ENCODE assay signal across 21 cellular contexts in the genomic region with DNA sequence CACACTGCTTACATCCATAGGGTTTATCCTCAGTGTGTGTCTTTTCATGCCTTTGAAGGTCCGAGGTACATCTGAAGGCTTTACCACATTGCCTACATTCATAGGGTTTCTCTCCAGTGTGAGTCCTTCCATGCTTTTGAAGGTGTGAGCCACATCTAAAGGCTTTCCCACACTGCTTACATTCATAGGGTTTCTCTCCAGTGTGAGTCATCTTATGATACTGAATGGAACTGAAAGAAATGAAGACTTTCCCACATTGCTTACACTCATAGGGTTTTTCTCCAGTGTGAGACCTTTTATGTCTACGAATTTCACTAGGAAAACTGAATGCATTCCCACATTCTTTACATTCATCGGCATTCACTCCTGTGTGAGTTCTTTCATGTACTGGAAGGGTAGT. TPM values are rescaled to one million over a fixed set of nuclear protein-coding genes. Genes with fewer than 3 reads are reported as not detected.
A peak's percentile ranks its signal among the peaks of the same experiment; 100 is the strongest.
DNase-seq lines count a peak whose midpoint lies in the region; ATAC-seq and TF ChIP-seq lines count a peak whose summit lies in the region.
"Had no signal": no experiment of that assay in that cellular context is flagged by ENCODE, and none has a peak within 500 bp of the region (broad histone marks: within the 10 kb centered on the region; RNA-seq: fewer than 3 reads in every experiment).

No MANE protein-coding gene starts in this region.

- no peak overlapping the region for H3K56ac ChIP-seq in mesendoderm (ENCODE audit: low read length)

- H2BK15ac ChIP-seq in mesendoderm (replicated peaks; ENCODE audit: low read depth), result no peak overlapping the region

- H3K18ac ChIP-seq in mesendoderm (ENCODE audit: low read length), result no peak overlapping the region

- H3K4me3 ChIP-seq in PC-3 (ENCODE audit: low read length), result peak overlapping the region; percentile 12; the same call in 1 of the 2 replicates
- no peak overlapping the region for H3K4me3 ChIP-seq in choroid plexus epithelial cell (ENCODE audit: low read depth, low read length)
- peak overlapping the region; percentile 51 for H3K4me3 ChIP-seq in mesendoderm (ENCODE audit: low read length)
- H3K4me3 ChIP-seq: SK-N-MC had no signal

- intact Hi-C loops in PC-3 (cut with micrococcal nuclease) (no loop called here), posterior vena cava (cut with DNase I) (loop anchor here in 1 of 2 donors (5.0 kb wide), 1 partner anchor 61 kb away; no protein-coding TSS in a partner anchor)

- H3K9ac ChIP-seq in PC-3 (ENCODE audit: low read length), result no peak overlapping the region
- no peak overlapping the region for H3K9ac ChIP-seq in mesendoderm (ENCODE audit: low read length)

- H3K4me2 ChIP-seq in PC-3 (ENCODE audit: low read length) (no peak overlapping the region), mesendoderm (ENCODE audit: low read length) (no peak overlapping the region)

- POLR2A ChIA-PET in PC-3 (lab: Charles Lee; ENCODE audit: unreplicated experiment), result no interaction called here

- H2AFZ ChIP-seq in PC-3 (ENCODE audit: low read length), result no peak overlapping the region

- no peak overlapping the region for H2BK5ac ChIP-seq in mesendoderm (ENCODE audit: low read length)

- BruUV-seq in PC-3 (replicated peaks; lab: Mats Ljungman, UMichigan), result no TSS peak

- no peak overlapping the region for H3K27ac ChIP-seq in PC-3 (ENCODE audit: low read length)
- no peak overlapping the region for H3K27ac ChIP-seq in mesendoderm (ENCODE audit: low read depth, low read length)
- H3K27ac ChIP-seq: 22Rv1, SK-N-MC had no signal

- no peak overlapping the region for H4K8ac ChIP-seq in mesendoderm (ENCODE audit: low read depth, low read length)

- no peak overlapping the region for H3K4ac ChIP-seq in mesendoderm (ENCODE audit: low read depth, low read length)

- no peak overlapping the region for H3K23ac ChIP-seq in mesendoderm (ENCODE audit: low read length)

- H3K79me1 ChIP-seq in mesendoderm (ENCODE audit: low read length), result peaks cover 4% of the 10 kb centered on the region

- H3K4me1 ChIP-seq in PC-3 (ENCODE audit: insufficient read depth, low read length) (no peaks in the 10 kb centered on the region), mesendoderm (ENCODE audit: control insufficient read depth, low read depth, low read length) (no peaks in the 10 kb centered on the region)

- H3K27me3 ChIP-seq in PC-3 (ENCODE audit: low read length) (no peaks in the 10 kb centered on the region), mesendoderm (ENCODE audit: insufficient read depth, low read length, poor library complexity) (no peaks in the 10 kb centered on the region)

- no peak overlapping the region for H4K5ac ChIP-seq in mesendoderm (ENCODE audit: low read length)

- H4K20me1 ChIP-seq in PC-3 (ENCODE audit: low read length), result no peaks in the 10 kb centered on the region

- H2BK120ac ChIP-seq in mesendoderm (ENCODE audit: low read depth, low read length), result no peak overlapping the region

- peaks cover 73% of the 10 kb centered on the region for H3K36me3 ChIP-seq in PC-3 (ENCODE audit: low read depth, low read length)
- peaks cover 20% of the 10 kb centered on the region for H3K36me3 ChIP-seq in mesendoderm (ENCODE audit: control insufficient read depth, insufficient read depth, low read length)

- H3K9me3 ChIP-seq in PC-3 (ENCODE audit: low read length), result peaks cover 46% of the 10 kb centered on the region

- CTCF ChIA-PET in PC-3 (lab: Charles Lee), result no interaction called here

- WGBS in mesendoderm (ENCODE audit: extremely low coverage, insufficient coverage, low lambda C conversion rate), result no CpG with 5 or more reads among the region's 3 CpGs

- no peaks in the 10 kb centered on the region for H3K9me2 ChIP-seq in PC-3 (replicated peaks; ENCODE audit: low read length)

- H2AK5ac ChIP-seq in mesendoderm (ENCODE audit: low read length), result no peak overlapping the region

- DNase-seq in DMS53 (lab: John Stamatoyannopoulos, UW) (peak; percentile 8), DMS53 treated with DMSO at 0.1 percent for 48 hours (lab: John Stamatoyannopoulos, UW; ENCODE audit: unreplicated experiment) (no peak), PC-3 (no peak), choroid plexus epithelial cell (ENCODE audit: low read depth) (peak; percentile 23), mesendoderm (peak; percentile 68), posterior vena cava (ENCODE audit: low spot score) (no peak), COLO668 (lab: John Stamatoyannopoulos, UW; ENCODE audit: unreplicated experiment) (no peak), NCI-H2081 treated with DMSO at 0.1 percent for 48 hours (lab: John Stamatoyannopoulos, UW) (no peak)
- DNase-seq: C1 segment of cervical spinal cord, COR-L47, DMS79, GF-D8, H7, IMR-90, NCI-H1048, NCI-H146, NCI-H226, NCI-H526 had no signal

- TF ChIP-seq CTCF in PC-3 (conservative IDR thresholded peaks at IDR 0.05; ENCODE audit: low read depth, low read length) (no peak), choroid plexus epithelial cell (conservative IDR thresholded peaks at IDR 0.05; ENCODE audit: low read depth, low read length) (no peak)

- no peaks in the 10 kb centered on the region for H3F3A ChIP-seq in PC-3 (ENCODE audit: low read length, unreplicated experiment)

- no peak for ATAC-seq in PC-3

- H3K79me2 ChIP-seq in PC-3 (ENCODE audit: low read length), result peaks cover 9% of the 10 kb centered on the region
- H3K79me2 ChIP-seq in mesendoderm (ENCODE audit: control insufficient read depth, insufficient read depth, low read length), result no peaks in the 10 kb centered on the region

RNA-seq across cellular contexts. Expression of a gene that starts 7.1 kb away (rescaled TPM):
- 3.9 and 5.6 TPM in 2 replicates for total RNA-seq in PC-3 (2014; rRNA removed)
- 3.5 TPM for polyA plus RNA-seq in mesendoderm (2013, experiment 1 of 2)
- 3.2 TPM for polyA plus RNA-seq in mesendoderm (2013, experiment 2 of 2)
- 1 to 10 TPM; 1.0 to 3.2 TPM for total RNA-seq in posterior vena cava

RNA-seq across cellular contexts. Expression of a gene that starts 23.5 kb away (rescaled TPM):
- total RNA-seq in PC-3 (2014; rRNA removed) (2.5 and 7.7 TPM in 2 replicates), posterior vena cava (1 to 10 TPM; 6.0 to 8.7 TPM)
- polyA plus RNA-seq in mesendoderm (2013, experiment 1 of 2), result 8.5 TPM
- 7.3 TPM for polyA plus RNA-seq in mesendoderm (2013, experiment 2 of 2)
- total RNA-seq: HT-29 had no signal

RNA-seq across cellular contexts. Expression of a gene that starts 29.8 kb away (rescaled TPM):
- 7.9 and 8.7 TPM in 2 replicates for total RNA-seq in PC-3 (2014; rRNA removed)
- polyA plus RNA-seq in mesendoderm (2013, experiment 1 of 2), result 4.1 TPM
- 4.1 TPM for polyA plus RNA-seq in mesendoderm (2013, experiment 2 of 2)
- total RNA-seq in posterior vena cava, result 1 to 10 TPM; 9.2 to 9.4 TPM

Comparison
In these comparisons a context has a peak if more than half of its experiments do, and no peak if none do; other contexts are left out.
1. DNase-seq: peak in DMS53 (single experiment), choroid plexus epithelial cell (single experiment) and mesendoderm (single experiment); none in DMS53 treated with DMSO at 0.1 percent for 48 hours (single experiment), PC-3 (single experiment), posterior vena cava (single experiment), COLO668 (single experiment) and NCI-H2081 treated with DMSO at 0.1 percent for 48 hours (single experiment).